8 cellular contexts compared by ENCODE assay signal in genomic region chr6:34425498-34426410, GRCh38. TPM values are rescaled to one million over a fixed set of nuclear protein-coding genes. Genes with fewer than 3 reads are reported as not detected.
DNase-seq lines count a peak whose midpoint lies in the region; ATAC-seq and TF ChIP-seq lines count a peak whose summit lies in the region.

TSS of gene RPS10 (minus strand) at chr6:34426069. CDS start at chr6:34425221, 848 bp downstream.

- no peaks in the 10 kb centered on the region for H3K27me3 ChIP-seq in ACC112 (ENCODE audit: insufficient read depth, low read length)

- H3K4me3 ChIP-seq in ACC112 (ENCODE audit: low read depth, low read length) = peak within 1 kb of the TSS; percentile 93

- H3K27ac Mint-ChIP-seq in immature natural killer cell = peak within 1 kb of the TSS; percentile 93 to 98 (median 94)

- peaks cover 21% of the 10 kb centered on the region for H3K4me1 ChIP-seq in ACC112 (ENCODE audit: control insufficient read depth, insufficient read depth, low read length, unreplicated experiment)

- peaks cover 6 to 10% (median 8%) of the 10 kb centered on the region in 3 donors for H3K27me3 Mint-ChIP-seq in immature natural killer cell (ENCODE audit: low read depth in 3 of 3)

- H3K36me3 ChIP-seq in ACC112 (ENCODE audit: insufficient read depth, low read length) = peaks cover 42% of the 10 kb centered on the region

- peak within 1 kb of the TSS; percentile 93 to 99 (median 96) for H3K4me3 Mint-ChIP-seq in immature natural killer cell

- H3K36me3 Mint-ChIP-seq in immature natural killer cell = peaks cover 17 to 26% (median 20%) of the 10 kb centered on the region in 3 donors

- in situ Hi-C loops in GM18951 (cut with MboI; ENCODE audit: low sequenced_read_pairs, unreplicated experiment) = no loop called here

- peaks cover 30 to 43% of the 10 kb centered on the region in 2 donors for H3K4me1 Mint-ChIP-seq in immature natural killer cell

- peak; percentile 89 for DNase-seq in NCI-H446 treated with DMSO at 0.1 percent for 48 hours (lab: John Stamatoyannopoulos, UW)
- peak; percentile 82 for DNase-seq in activated CD4-positive, CD25-positive, alpha-beta regulatory T cell treated with anti-CD3 and anti-CD28 coated beads, Interleukin-2, amount 50 U/mL, for 16 hours (ENCODE audit: low read depth, low spot score)
- DNase-seq in central memory CD4-positive, alpha-beta T cell = peak; percentile 84
- DNase-seq in immature natural killer cell = peak; percentile 89 to 90 (median 90)
- DNase-seq in smooth muscle cell of the brain vasculature (ENCODE audit: low read depth, low spot score) = peak; percentile 81

- H2AFZ ChIP-seq in ACC112 (ENCODE audit: low read length, unreplicated experiment) = peak within 1 kb of the TSS; percentile 100

- H3K27ac ChIP-seq in ACC112 (ENCODE audit: low read depth, low read length) = peak within 1 kb of the TSS; percentile 71

- peak; percentile 92 for TF ChIP-seq POLR2A in GM18951 (IDR thresholded peaks at IDR 0.05; ENCODE audit: extremely low read depth, insufficient read depth, insufficient read length)

- H3K79me2 ChIP-seq in ACC112 (ENCODE audit: control insufficient read depth, insufficient read depth, low read length, unreplicated experiment) = peaks cover 45% of the 10 kb centered on the region

- H3K9me3 Mint-ChIP-seq in immature natural killer cell = no peaks in the 10 kb centered on the region

- ATAC-seq in HG03280 (IDR thresholded peaks at IDR 0.05; ENCODE audit: unreplicated experiment) = peak; percentile 94

RNA-seq across cellular contexts. Expression of gene RPS10, which starts in this region (rescaled TPM):
- polyA plus RNA-seq in immature natural killer cell = 1,000 to 10,000 TPM in 1 of 3 donors, 100 to 1,000 TPM in 2; 683 to 2,037 (median 891) TPM

Comparison
In these comparisons a context has a peak if more than half of its experiments do, and no peak if none do; other contexts are left out.
1. Peak in every context shown above with its lines: DNase-seq, ATAC-seq, H3K4me3 ChIP-seq and H3K27ac ChIP-seq.